In genomic region chrX:23782455-23782854, GRCh38 we compare ENCODE assay signal across 1 cellular context.
TF ChIP-seq lines count a peak whose summit lies in the region.

No MANE protein-coding gene starts in this region.

TF ChIP-seq in K562, 482 proteins besides CTCF, POLR2A, EP300 and RAD21:
- TF ChIP-seq ZNF76 (CRISPR knock-in tag; IDR thresholded peaks at IDR 0.05; ENCODE audit: borderline replicate concordance) (no peak), BCLAF1 (IDR thresholded peaks at IDR 0.05; ENCODE audit: borderline replicate concordance in 1 of 2, control insufficient read depth in 1 of 2, low read depth in 2 of 2, low read length in 1 of 2) (0 out of 4 replicates have a peak, but pooled peaks of 1 of the 2 experiments have one; percentile 6), SMARCE1 (IDR thresholded peaks at IDR 0.05) (0 out of 2 replicates have a peak, but pooled peaks have one; percentile 9), ZNF134 (CRISPR knock-in tag; conservative IDR thresholded peaks at IDR 0.05) (no peak), FOXP1 (CRISPR knock-in tag; IDR thresholded peaks at IDR 0.05) (no peak)
